ENCODE assay signal across 24 cellular contexts in the genomic region with DNA sequence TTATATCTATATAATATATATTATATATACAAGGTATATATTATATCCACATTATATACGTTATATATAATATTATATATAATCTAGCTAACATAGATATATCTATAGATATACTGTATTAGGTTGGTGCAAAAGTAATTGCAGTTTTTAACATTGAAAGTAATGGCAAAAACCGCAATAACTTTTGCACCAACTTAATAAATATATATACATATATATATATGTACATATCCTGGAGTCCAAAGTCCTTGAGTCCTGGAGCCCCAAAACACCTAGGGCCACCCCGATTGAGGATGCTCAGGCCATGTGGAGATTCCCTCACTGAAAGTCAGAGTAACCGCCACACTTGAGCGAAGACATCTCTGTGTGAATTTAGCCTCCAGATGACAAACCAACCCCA.
"Had no signal": no experiment of that assay in that cellular context is flagged by ENCODE, and none has a peak within 500 bp of the region (broad histone marks: within the 10 kb centered on the region; RNA-seq: fewer than 3 reads in every experiment).

No MANE protein-coding gene starts in this region.

- H3K27me3 ChIP-seq: Peyer's patch, SJSA1 had no signal

- H3K27ac ChIP-seq: Peyer's patch, SJSA1 had no signal

- ATAC-seq: PC-3 had no signal

- H3K9me3 ChIP-seq: Peyer's patch, SK-N-SH had no signal

- H3K36me3 ChIP-seq: Peyer's patch, SJSA1 had no signal

- H3K4me2 ChIP-seq: SK-N-SH had no signal

- H3K9ac ChIP-seq: SK-N-SH had no signal

- H3K4me1 ChIP-seq: Peyer's patch, SJSA1 had no signal

- H3K4me3 ChIP-seq: Peyer's patch, SJSA1 had no signal

- DNase-seq: MM.1S, MV-4-11, NCI-H1092, NCI-H1105, NCI-H1417 treated with DMSO at 0.1 percent for 48 hours, NCI-H1436 treated with DMSO at 0.1 percent for 48 hours, NCI-H1694 treated with DMSO at 0.1 percent for 48 hours, NCI-H187 treated with DMSO at 0.1 percent for 48 hours, NCI-H2029, NCI-H2081, NCI-H2227 treated with DMSO at 0.1 percent for 48 hours, NCI-H345, NCI-H446, NCI-H510A treated with DMSO at 0.1 percent for 48 hours, NCI-H524 treated with DMSO at 0.1 percent for 48 hours, NCI-H526 treated with DMSO at 0.1 percent for 48 hours, NCI-H774, PC-3, Peyer's patch, Right ventricle myocardium superior, SHP77 treated with DMSO at 0.1 percent for 48 hours, SK-N-SH, SW 1271 had no signal
